10 cellular contexts compared by ENCODE assay signal in the genomic region with DNA sequence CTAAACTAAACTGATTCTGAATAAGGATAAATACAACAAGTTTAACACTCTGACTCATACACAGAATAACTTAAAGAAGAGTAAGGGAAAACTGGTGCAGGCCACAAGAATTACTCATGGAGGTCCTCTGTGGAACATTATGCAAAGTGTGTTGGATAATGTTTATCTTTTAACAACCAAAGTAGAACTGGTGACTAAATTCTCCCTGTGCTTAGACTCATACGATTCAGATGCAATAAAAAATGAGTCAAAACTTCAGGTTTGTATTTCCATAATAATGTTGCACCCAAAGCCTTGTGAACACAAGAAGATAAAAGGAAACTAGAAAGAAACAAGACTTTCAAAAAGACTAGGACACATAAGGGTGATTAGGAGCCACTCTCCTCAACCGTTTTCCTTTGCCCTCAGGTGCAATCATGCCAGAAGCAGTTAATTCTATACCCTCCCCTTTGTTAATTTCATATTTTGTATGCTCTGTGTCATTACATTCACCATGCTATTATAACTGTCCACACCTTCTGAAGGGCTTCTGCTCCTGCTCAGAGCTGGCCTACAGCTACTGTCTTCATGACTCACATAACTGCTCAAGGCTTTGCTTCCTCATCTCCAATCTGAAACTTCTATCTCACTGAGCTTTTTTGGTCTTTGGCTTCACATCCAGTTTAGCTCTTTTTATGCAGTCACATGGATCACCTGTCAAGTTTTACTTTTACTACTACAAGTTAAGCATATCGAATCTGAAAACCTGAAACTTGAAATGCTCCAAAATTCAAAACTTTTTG.
DNase-seq lines count a peak whose midpoint lies in the region; ATAC-seq and TF ChIP-seq lines count a peak whose summit lies in the region.
"Had no signal": no experiment of that assay in that cellular context is flagged by ENCODE, and none has a peak within 500 bp of the region (broad histone marks: within the 10 kb centered on the region; RNA-seq: fewer than 3 reads in every experiment).

No MANE protein-coding gene starts in this region.

- H3K27ac ChIP-seq in SK-N-SH (ENCODE audit: low read depth in 2 of 2, low read length in 1 of 2) (peak overlapping the region; percentile 11 to 85; a peak in 3 of 4 replicates), hepatocyte (no peak overlapping the region)
- no peak overlapping the region for H3K27ac ChIP-seq in CD8-positive, alpha-beta T cell (ENCODE audit: low read depth, low read length)

- under 1% methylated on average over 3 of the region's 3 CpGs for WGBS in SK-N-SH (ENCODE audit: low lambda C conversion rate)
- WGBS in hepatocyte (ENCODE audit: low lambda C conversion rate, missing lambda C conversion rate), result 70% methylated on average over 3 of the region's 3 CpGs

- POLR2A ChIA-PET in SK-N-SH (lab: Yijun Ruan, JAX), result no interaction called here
- POLR2A ChIA-PET in CD8-positive, alpha-beta T cell (lab: Charles Lee), result no interaction called here

- H3K4me3 ChIP-seq in SK-N-SH (ENCODE audit: low read depth in 2 of 2, low read length in 1 of 2) (no peak overlapping the region), hepatocyte (no peak overlapping the region)
- H3K4me3 ChIP-seq in CD8-positive, alpha-beta T cell (ENCODE audit: low read depth, low read length), result no peak overlapping the region
- H3K4me3 ChIP-seq: K562 had no signal

- DNase-seq in SK-N-SH (no peak), hepatocyte (ENCODE audit: low spot score) (peak; percentile 12), left colon (no peak), NCI-H1092 treated with DMSO at 0.1 percent for 48 hours (lab: John Stamatoyannopoulos, UW) (no peak), GF-D8 (lab: John Stamatoyannopoulos, UW) (no peak)
- DNase-seq in CD8-positive, alpha-beta T cell, result no peak
- DNase-seq: stimulated activated CD4-positive, alpha-beta T cell treated with anti-CD3 and anti-CD28 coated beads, Interleukin-4, amount 100 ng/mL, for 4 hours had no signal

- H3K9me2 ChIP-seq in SK-N-SH (no peaks in the 10 kb centered on the region), hepatocyte (replicated peaks; ENCODE audit: insufficient read depth) (no peaks in the 10 kb centered on the region)

- no peaks in the 10 kb centered on the region for H3K27me3 ChIP-seq in SK-N-SH (ENCODE audit: insufficient read depth)
- no peaks in the 10 kb centered on the region for H3K27me3 ChIP-seq in hepatocyte
- H3K27me3 ChIP-seq in CD8-positive, alpha-beta T cell (ENCODE audit: insufficient read depth, low read length), result no peaks in the 10 kb centered on the region

- H3K36me3 ChIP-seq in SK-N-SH (replicated peaks in 1 of 2; ENCODE audit: control insufficient read depth in 1 of 2, insufficient read depth in 2 of 2, low read length in 1 of 2) (no peaks in the 10 kb centered on the region), hepatocyte (replicated peaks; ENCODE audit: insufficient read depth, low read depth) (no peaks in the 10 kb centered on the region)
- H3K36me3 ChIP-seq in CD8-positive, alpha-beta T cell (ENCODE audit: insufficient read depth, low read length), result no peaks in the 10 kb centered on the region

- no peaks in the 10 kb centered on the region for H3K36me3 Mint-ChIP-seq in CD8-positive, alpha-beta T cell

- no peaks in the 10 kb centered on the region for H3K9me3 Mint-ChIP-seq in CD8-positive, alpha-beta T cell

- H3K79me2 ChIP-seq in SK-N-SH (ENCODE audit: insufficient read depth) (no peaks in the 10 kb centered on the region), hepatocyte (no peaks in the 10 kb centered on the region)

- peak overlapping the region; percentile 31; the same call in 1 of the 2 replicates for H3K4me2 ChIP-seq in SK-N-SH
- H3K4me2 ChIP-seq in hepatocyte, result no peak overlapping the region

- peak in 1 of 2 experiments; percentile 45; a peak in 1 of 4 replicates for TF ChIP-seq EP300 in SK-N-SH (IDR thresholded peaks at IDR 0.05; ENCODE audit: borderline replicate concordance in 1 of 2, low read depth in 1 of 2, low read length in 1 of 2)

- no peak overlapping the region; the same call in 1 of the 2 replicates for H2AFZ ChIP-seq in SK-N-SH (ENCODE audit: low read depth)
- H2AFZ ChIP-seq in hepatocyte, result no peak overlapping the region

- H3K27me3 Mint-ChIP-seq in CD8-positive, alpha-beta T cell (ENCODE audit: low read depth), result no peaks in the 10 kb centered on the region

- no peaks in the 10 kb centered on the region for H3K9me3 ChIP-seq in SK-N-SH
- H3K9me3 ChIP-seq in hepatocyte (ENCODE audit: low read depth), result no peaks in the 10 kb centered on the region
- no peaks in the 10 kb centered on the region for H3K9me3 ChIP-seq in CD8-positive, alpha-beta T cell (ENCODE audit: low read length)

- H4K20me1 ChIP-seq in SK-N-SH (ENCODE audit: insufficient read depth), result no peaks in the 10 kb centered on the region
- H4K20me1 ChIP-seq in hepatocyte (ENCODE audit: insufficient read depth, poor library complexity, severe bottlenecking), result no peaks in the 10 kb centered on the region

- H3K4me1 ChIP-seq in SK-N-SH (ENCODE audit: control insufficient read depth in 1 of 2, insufficient read depth in 2 of 2, low read depth in 1 of 2, low read length in 1 of 2), result no peaks in the 10 kb centered on the region
- H3K4me1 ChIP-seq in hepatocyte (ENCODE audit: insufficient read depth), result no peaks in the 10 kb centered on the region
- no peaks in the 10 kb centered on the region for H3K4me1 ChIP-seq in CD8-positive, alpha-beta T cell (ENCODE audit: insufficient read depth, low read length)

- H3F3A ChIP-seq in SK-N-SH (replicated peaks; ENCODE audit: insufficient read depth), result peaks cover 28% of the 10 kb centered on the region

- peak; percentile 61 for ATAC-seq in GM18498 (IDR thresholded peaks at IDR 0.05; ENCODE audit: unreplicated experiment)
- ATAC-seq in HG02642 (IDR thresholded peaks at IDR 0.05; ENCODE audit: poor library complexity, unreplicated experiment), result peak; percentile 78
- ATAC-seq in left colon, result no peak
- ATAC-seq in CD8-positive, alpha-beta T cell, result no peak
- ATAC-seq: K562 had no signal

- H3K9ac ChIP-seq in SK-N-SH, result no peak overlapping the region

- no peaks in the 10 kb centered on the region for H3K4me1 Mint-ChIP-seq in CD8-positive, alpha-beta T cell (ENCODE audit: low read depth)

- TF ChIP-seq CTCF in SK-N-SH (IDR thresholded peaks at IDR 0.05) (no peak), hepatocyte (IDR thresholded peaks at IDR 0.05; ENCODE audit: poor library complexity) (no peak)
- TF ChIP-seq CTCF in CD8-positive, alpha-beta T cell (IDR thresholded peaks at IDR 0.05), result no peak

- intact Hi-C loops in left colon (cut with DNase I, micrococcal nuclease), result no loop called here
- intact Hi-C loops in CD8-positive, alpha-beta T cell (cut with DNase I, micrococcal nuclease), result no loop called here

- no peak overlapping the region for H3K4me3 Mint-ChIP-seq in CD8-positive, alpha-beta T cell

- no peak for TF ChIP-seq RAD21 in SK-N-SH (IDR thresholded peaks at IDR 0.05; ENCODE audit: low read length)

- CTCF ChIA-PET in SK-N-SH (lab: Yijun Ruan, JAX), result no interaction called here
- CTCF ChIA-PET in CD8-positive, alpha-beta T cell (lab: Charles Lee), result no interaction called here

- no peak overlapping the region for H3K27ac Mint-ChIP-seq in CD8-positive, alpha-beta T cell

TF ChIP-seq in SK-N-SH, 30 proteins besides CTCF, POLR2A, EP300 and RAD21:
- TF ChIP-seq TEAD4 (IDR thresholded peaks at IDR 0.05; ENCODE audit: borderline replicate concordance, insufficient read depth) (peak; percentile 23; the same call in 1 of the 2 replicates), FOSL2 (IDR thresholded peaks at IDR 0.05; ENCODE audit: borderline replicate concordance, low read depth) (peak; percentile 78), PBX3 (IDR thresholded peaks at IDR 0.05) (peak; percentile 11), NFIC (IDR thresholded peaks at IDR 0.05; ENCODE audit: borderline replicate concordance) (no peak), GABPA (IDR thresholded peaks at IDR 0.05; ENCODE audit: low read depth) (no peak), RCOR1 (IDR thresholded peaks at IDR 0.05; ENCODE audit: low read length) (no peak), USF2 (IDR thresholded peaks at IDR 0.05; ENCODE audit: borderline replicate concordance, low read depth, low read length) (no peak), TCF12 (IDR thresholded peaks at IDR 0.05) (peak; percentile 65), GATA2 (CRISPR knock-in tag; IDR thresholded peaks at IDR 0.05) (no peak), SMC3 (IDR thresholded peaks at IDR 0.05; ENCODE audit: low read depth, low read length) (no peak), ELF1 (IDR thresholded peaks at IDR 0.05) (no peak), MXI1 (IDR thresholded peaks at IDR 0.05; ENCODE audit: low read depth, low read length) (no peak), JUND (IDR thresholded peaks at IDR 0.05) (peak; percentile 74)

Comparison
In these comparisons a context has a peak if more than half of its experiments do, and no peak if none do; other contexts are left out.
1. ATAC-seq: peak in GM18498 (single experiment) and HG02642 (single experiment); none in left colon (single experiment) and CD8-positive, alpha-beta T cell (single experiment).
2. H3K27ac ChIP-seq: peak in SK-N-SH (2 of 2); none in hepatocyte (single experiment) and CD8-positive, alpha-beta T cell (single experiment).